9 cellular contexts compared by ENCODE assay signal in genomic region chr1:92502247-92502646, GRCh38. TPM values are rescaled to one million over a fixed set of nuclear protein-coding genes. Genes with fewer than 3 reads are reported as not detected.
DNase-seq lines count a peak whose midpoint lies in the region; ATAC-seq and TF ChIP-seq lines count a peak whose summit lies in the region.
"Had no signal": no experiment of that assay in that cellular context is flagged by ENCODE, and none has a peak within 500 bp of the region (broad histone marks: within the 10 kb centered on the region; RNA-seq: fewer than 3 reads in every experiment).

No MANE protein-coding gene starts in this region.

- H3K4me3 ChIP-seq in adipocyte (ENCODE audit: low read length) (no peak overlapping the region), right lobe of liver (no peak overlapping the region)
- no peak overlapping the region for H3K4me3 ChIP-seq in CD8-positive, alpha-beta T cell (ENCODE audit: low read depth, low read length)

- CTCF ChIA-PET in CD8-positive, alpha-beta T cell (lab: Charles Lee): no interaction called here

- no peaks in the 10 kb centered on the region for H3K9me3 Mint-ChIP-seq in CD8-positive, alpha-beta T cell

- no peak for TF ChIP-seq POLR2A in right lobe of liver (IDR thresholded peaks at IDR 0.05)

- H3K36me3 Mint-ChIP-seq in CD8-positive, alpha-beta T cell: no peaks in the 10 kb centered on the region

- DNase-seq in AG09319 (ENCODE audit: extremely low read depth, low read depth) (peak; percentile 16), adipocyte (ENCODE audit: low read depth) (peak; percentile 47), right lobe of liver (no peak), ureter (ENCODE audit: low spot score) (no peak), NCI-H2081 treated with DMSO at 0.1 percent for 48 hours (lab: John Stamatoyannopoulos, UW) (no peak)
- no peak for DNase-seq in CD8-positive, alpha-beta T cell
- DNase-seq: DMS79 had no signal

- H3K27me3 Mint-ChIP-seq in CD8-positive, alpha-beta T cell (ENCODE audit: low read depth): no peaks in the 10 kb centered on the region

- intact Hi-C loops in right lobe of liver (cut with DNase I): no loop called here
- intact Hi-C loops in CD8-positive, alpha-beta T cell (cut with DNase I, micrococcal nuclease): no loop called here

- no peak overlapping the region for H3K27ac ChIP-seq in right lobe of liver
- H3K27ac ChIP-seq in CD8-positive, alpha-beta T cell (ENCODE audit: low read depth, low read length): no peak overlapping the region

- H3K9ac ChIP-seq in adipocyte (ENCODE audit: low read length): no peak overlapping the region

- POLR2A ChIA-PET in CD8-positive, alpha-beta T cell (lab: Charles Lee): interaction anchor here (0.6 kb wide), 1 partner anchor 77 kb away, joined by 3 read pairs; no protein-coding TSS in a partner anchor

- H3K9me3 ChIP-seq in adipocyte (ENCODE audit: control insufficient read depth, low read length) (no peaks in the 10 kb centered on the region), right lobe of liver (no peaks in the 10 kb centered on the region)
- H3K9me3 ChIP-seq in CD8-positive, alpha-beta T cell (ENCODE audit: low read length): no peaks in the 10 kb centered on the region

- H3K36me3 ChIP-seq in adipocyte (ENCODE audit: control insufficient read depth, insufficient read depth, low read length, severe bottlenecking) (no peaks in the 10 kb centered on the region), right lobe of liver (no peaks in the 10 kb centered on the region)
- no peaks in the 10 kb centered on the region for H3K36me3 ChIP-seq in CD8-positive, alpha-beta T cell (ENCODE audit: insufficient read depth, low read length)

- H3K4me1 ChIP-seq in adipocyte (ENCODE audit: control insufficient read depth, insufficient read depth, low read length) (peaks cover 7% of the 10 kb centered on the region), right lobe of liver (peaks cover 0 to 14% (median 0%) of the 10 kb centered on the region in 4 donors)
- H3K4me1 ChIP-seq in CD8-positive, alpha-beta T cell (ENCODE audit: insufficient read depth, low read length): no peaks in the 10 kb centered on the region

- TF ChIP-seq CTCF in AG09319 (IDR thresholded peaks at IDR 0.05; ENCODE audit: low read depth, low read length) (no peak), right lobe of liver (IDR thresholded peaks at IDR 0.05) (no peak)
- no peak for TF ChIP-seq CTCF in CD8-positive, alpha-beta T cell (IDR thresholded peaks at IDR 0.05)

- H3K4me3 Mint-ChIP-seq in CD8-positive, alpha-beta T cell: no peak overlapping the region

- H3K27ac Mint-ChIP-seq in CD8-positive, alpha-beta T cell: no peak overlapping the region

- H3K4me1 Mint-ChIP-seq in CD8-positive, alpha-beta T cell (ENCODE audit: low read depth): peaks cover 12% of the 10 kb centered on the region

- peak; percentile 77 for ATAC-seq in GM19324 (IDR thresholded peaks at IDR 0.05; ENCODE audit: low FRiP score, unreplicated experiment)
- peak; percentile 85 for ATAC-seq in HG03175 (IDR thresholded peaks at IDR 0.05; ENCODE audit: unreplicated experiment)
- ATAC-seq in right lobe of liver: no peak
- ATAC-seq in CD8-positive, alpha-beta T cell: no peak

- H3K27me3 ChIP-seq in adipocyte (replicated peaks; ENCODE audit: control insufficient read depth, insufficient read depth, low read length): no peaks in the 10 kb centered on the region
- no peaks in the 10 kb centered on the region for H3K27me3 ChIP-seq in right lobe of liver
- H3K27me3 ChIP-seq in CD8-positive, alpha-beta T cell (ENCODE audit: insufficient read depth, low read length): no peaks in the 10 kb centered on the region

RNA-seq across cellular contexts. Expression of gene GFI1, which starts 15.5 kb away (rescaled TPM):
- total RNA-seq in right lobe of liver (under 1 TPM; 0.12 to 0.80 (median 0.42) TPM), ureter (2.4 TPM)
- 10 to 100 TPM; 30.6 to 32.6 TPM for total RNA-seq in CD8-positive, alpha-beta T cell

Comparison
In these comparisons a context has a peak if more than half of its experiments do, and no peak if none do; other contexts are left out.
1. DNase-seq: peak in AG09319 (single experiment) and adipocyte (single experiment); none in right lobe of liver (0 of 3), ureter (single experiment), CD8-positive, alpha-beta T cell (0 of 7) and NCI-H2081 treated with DMSO at 0.1 percent for 48 hours (single experiment).
2. ATAC-seq: peak in GM19324 (single experiment) and HG03175 (single experiment); none in right lobe of liver (0 of 4) and CD8-positive, alpha-beta T cell (single experiment).